Comparison of ENCODE assay signal across 12 cellular contexts in the genomic region with DNA sequence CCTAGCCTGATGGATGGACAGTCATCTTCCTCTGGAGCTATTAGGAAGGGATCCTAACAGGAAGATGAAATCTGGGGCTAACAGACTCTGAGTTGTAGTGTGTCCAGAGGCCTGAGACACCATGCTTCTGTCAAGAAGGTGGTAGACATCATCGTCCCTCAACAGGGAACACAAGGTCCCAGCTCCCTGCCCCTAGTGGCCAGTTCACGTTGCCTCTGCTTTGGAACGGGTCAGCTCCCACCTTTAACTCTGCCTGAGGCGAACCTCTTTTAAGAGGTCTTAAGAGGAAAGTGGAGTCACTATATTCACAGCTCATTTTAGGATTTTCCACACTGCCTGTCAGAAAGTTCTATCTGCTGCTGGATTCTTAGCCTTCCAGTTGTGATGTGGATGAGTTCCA. TPM values are rescaled to one million over a fixed set of nuclear protein-coding genes. Genes with fewer than 3 reads are reported as not detected.
DNase-seq lines count a peak whose midpoint lies in the region; ATAC-seq and TF ChIP-seq lines count a peak whose summit lies in the region.
"Had no signal": no experiment of that assay in that cellular context is flagged by ENCODE, and none has a peak within 500 bp of the region (broad histone marks: within the 10 kb centered on the region; RNA-seq: fewer than 3 reads in every experiment).

No MANE protein-coding gene starts in this region.

- in situ Hi-C loops in brain microvascular endothelial cell (cut with HindIII; ENCODE audit: low pct_ligation_motif_present, low sequenced_read_pairs) = no loop called here

- H3K9me3 ChIP-seq in DND-41 (ENCODE audit: insufficient read depth, low read length, severe bottlenecking) (no peaks in the 10 kb centered on the region), mesenchymal stem cell (ENCODE audit: control insufficient read depth, low read length) (no peaks in the 10 kb centered on the region)
- H3K9me3 ChIP-seq: left ventricle myocardium inferior had no signal

- no peak overlapping the region for H2BK15ac ChIP-seq in mesenchymal stem cell (ENCODE audit: low read depth, poor library complexity, severe bottlenecking)

- H3K79me2 ChIP-seq in DND-41 (ENCODE audit: insufficient read depth, low read length) = no peaks in the 10 kb centered on the region

- WGBS in mesenchymal stem cell = 85% methylated on average over 4 of the region's 4 CpGs

- H3K18ac ChIP-seq in mesenchymal stem cell (ENCODE audit: low read depth in 1 of 2, low read length in 2 of 2) = no peak overlapping the region

- H3K4me2 ChIP-seq in DND-41 (ENCODE audit: insufficient read depth, low read length) (no peak overlapping the region), mesenchymal stem cell (ENCODE audit: low read length, poor library complexity, severe bottlenecking) (no peak overlapping the region)

- POLR2A ChIA-PET in HEK293T (lab: Yijun Ruan, JAX) = no interaction called here

- H2BK12ac ChIP-seq in mesenchymal stem cell (ENCODE audit: low read length in 2 of 2) = no peak overlapping the region

- no peak for ATAC-seq in DND-41 (ENCODE audit: insufficient read depth, low read depth)
- ATAC-seq: natural killer cell treated with Interleukin-12 subunit alpha and Interleukin-12 subunit beta and Interleukin-15 and Interleukin-18, amount 100 ng/mL, for 72 hours had no signal

- DNase-seq in DND-41 (no peak), HEK293T (ENCODE audit: extremely low spot score) (peak; percentile 42), brain microvascular endothelial cell (no peak), mesenchymal stem cell (peak; percentile 8), T-helper 9 cell (no peak), NCI-H226 (no peak), SIG-M5 treated with dmso at 0.1 percent for 504 hours (lab: John Stamatoyannopoulos, UW; ENCODE audit: unreplicated experiment) (no peak), hippocampal formation (lab: John Stamatoyannopoulos, UW) (no peak)
- DNase-seq: activated CD4-positive, alpha-beta memory T cell treated with anti-CD3 and anti-CD28 coated beads for 36 hours; CD4-positive, alpha-beta memory T cell; left ventricle myocardium inferior had no signal

- no peaks in the 10 kb centered on the region for H3K79me1 ChIP-seq in mesenchymal stem cell (replicated peaks; ENCODE audit: low read length, poor library complexity, severe bottlenecking)

- H3K36me3 ChIP-seq in DND-41 (ENCODE audit: insufficient read depth, low read length) (no peaks in the 10 kb centered on the region), brain microvascular endothelial cell (replicated peaks) (peaks cover 50% of the 10 kb centered on the region), mesenchymal stem cell (ENCODE audit: control insufficient read depth in 1 of 2, insufficient read depth in 2 of 2, low read depth in 1 of 2, low read length in 2 of 2) (peaks cover 75 to 99% of the 10 kb centered on the region in 2 experiments)

- TF ChIP-seq CTCF in DND-41 (IDR thresholded peaks at IDR 0.05; ENCODE audit: borderline replicate concordance, extremely low read depth, low read length, poor library complexity, severe bottlenecking) (peak; percentile 39), brain microvascular endothelial cell (IDR thresholded peaks at IDR 0.05; ENCODE audit: low read depth, low read length, missing control alignments) (peak; percentile 61)

- H3K4me3 ChIP-seq in DND-41 (ENCODE audit: low read depth in 1 of 2, low read length in 2 of 2) = no peak overlapping the region
- H3K4me3 ChIP-seq in brain microvascular endothelial cell (ENCODE audit: low read depth, low read length) = no peak overlapping the region
- H3K4me3 ChIP-seq in mesenchymal stem cell (ENCODE audit: insufficient read depth in 1 of 2, low read depth in 1 of 2, low read length in 2 of 2) = no peak overlapping the region
- H3K4me3 ChIP-seq: left ventricle myocardium inferior had no signal

- H2AK5ac ChIP-seq in mesenchymal stem cell (ENCODE audit: low read length, severe bottlenecking) = no peak overlapping the region

- H3K4me1 ChIP-seq in DND-41 (ENCODE audit: insufficient read depth, low read length) (no peaks in the 10 kb centered on the region), mesenchymal stem cell (ENCODE audit: control insufficient read depth, insufficient read depth, low read depth, low read length) (no peaks in the 10 kb centered on the region)
- H3K4me1 ChIP-seq: left ventricle myocardium inferior had no signal

- H3K27me3 ChIP-seq in DND-41 (ENCODE audit: insufficient read depth, low read length, poor library complexity) = peaks cover 29% of the 10 kb centered on the region
- no peaks in the 10 kb centered on the region for H3K27me3 ChIP-seq in brain microvascular endothelial cell (replicated peaks)
- no peaks in the 10 kb centered on the region for H3K27me3 ChIP-seq in mesenchymal stem cell (ENCODE audit: control insufficient read depth in 1 of 2, insufficient read depth in 1 of 2, low read length in 2 of 2)

- H4K20me1 ChIP-seq in DND-41 (ENCODE audit: insufficient read depth, low read length) = no peaks in the 10 kb centered on the region

- H3K27ac ChIP-seq in DND-41 (ENCODE audit: low read length) (no peak overlapping the region), brain microvascular endothelial cell (no peak overlapping the region), mesenchymal stem cell (ENCODE audit: low read length, poor library complexity, severe bottlenecking) (no peak overlapping the region)
- H3K27ac ChIP-seq: left ventricle myocardium inferior had no signal

- no peak overlapping the region for H3K23ac ChIP-seq in mesenchymal stem cell (ENCODE audit: low read length in 2 of 2)

- no peak overlapping the region for H2BK5ac ChIP-seq in mesenchymal stem cell (ENCODE audit: low read depth, low read length, poor library complexity, severe bottlenecking)

- no peak overlapping the region for H2BK120ac ChIP-seq in mesenchymal stem cell (ENCODE audit: low read depth, low read length)

- H3K4ac ChIP-seq in mesenchymal stem cell (ENCODE audit: low read depth in 1 of 2, low read length in 2 of 2) = no peak overlapping the region

- H3K9ac ChIP-seq in DND-41 (ENCODE audit: low read depth, low read length) = no peak overlapping the region
- H3K9ac ChIP-seq in mesenchymal stem cell (ENCODE audit: low read length) = no peak overlapping the region

- CTCF ChIA-PET in HEK293T (lab: Yijun Ruan, JAX) = interaction anchor here (0.7 to 1.4 kb wide), 3 partner anchors 8 to 126 kb away, joined by 3 to 4 read pairs (median 3); no protein-coding TSS in a partner anchor

- H4K91ac ChIP-seq in mesenchymal stem cell (ENCODE audit: low read length) = no peak overlapping the region

- H2AFZ ChIP-seq in DND-41 (ENCODE audit: low read depth, low read length) (no peak overlapping the region), mesenchymal stem cell (ENCODE audit: low read depth, low read length) (no peak overlapping the region)

- H4K8ac ChIP-seq in mesenchymal stem cell (ENCODE audit: low read length) = no peak overlapping the region

- H3K14ac ChIP-seq in mesenchymal stem cell (ENCODE audit: low read length in 2 of 2) = no peak overlapping the region

TF ChIP-seq in HEK293T, 16 proteins besides CTCF, POLR2A, EP300 and RAD21:
- no peak for TF ChIP-seq LEF1 (IDR thresholded peaks at IDR 0.05; ENCODE audit: borderline replicate concordance)
- TF ChIP-seq PKNOX1 (IDR thresholded peaks at IDR 0.05) = no peak
- TF ChIP-seq L3MBTL2 (conservative IDR thresholded peaks at IDR 0.05) = no peak
- TF ChIP-seq ELF4 (IDR thresholded peaks at IDR 0.05) = no peak
- TF ChIP-seq ARNT (IDR thresholded peaks at IDR 0.05) = no peak
- TF ChIP-seq BHLHE40 (IDR thresholded peaks at IDR 0.05; ENCODE audit: borderline replicate concordance) = no peak
- TF ChIP-seq HDGF (IDR thresholded peaks at IDR 0.05; ENCODE audit: borderline replicate concordance) = no peak
- TF ChIP-seq FOXA1 (IDR thresholded peaks at IDR 0.05) = no peak
- TF ChIP-seq FOXK2 (IDR thresholded peaks at IDR 0.05) = no peak
- TF ChIP-seq FOXM1 (IDR thresholded peaks at IDR 0.05; ENCODE audit: borderline replicate concordance) = no peak
- TF ChIP-seq SP1 (IDR thresholded peaks at IDR 0.05) = no peak
- TF ChIP-seq SUZ12 (IDR thresholded peaks at IDR 0.05) = no peak
- TF ChIP-seq TARDBP (IDR thresholded peaks at IDR 0.05) = no peak
- no peak for TF ChIP-seq CTBP1 (IDR thresholded peaks at IDR 0.05; ENCODE audit: borderline replicate concordance)
- no peak for TF ChIP-seq NFRKB (IDR thresholded peaks at IDR 0.05)
- TF ChIP-seq ZNF384 (IDR thresholded peaks at IDR 0.05) = no peak
TF ChIP-seq in HEK293T: peak in this region for 0.

RNA-seq across cellular contexts. Expression of gene LRRC71, which starts 28.3 kb away (rescaled TPM):
- polyA plus RNA-seq in mesenchymal stem cell (2013, experiment 1 of 2) = 0.03 TPM
- polyA plus RNA-seq in mesenchymal stem cell (2013, experiment 2 of 2) = 0.05 TPM
- polyA plus RNA-seq: CD4-positive, alpha-beta memory T cell had no signal

RNA-seq across cellular contexts. Expression of gene PEAR1, which starts 55.2 kb away (rescaled TPM):
- 20.5 TPM for polyA plus RNA-seq in mesenchymal stem cell (2013, experiment 1 of 2)
- polyA plus RNA-seq in mesenchymal stem cell (2013, experiment 2 of 2) = 20.1 TPM
- polyA plus RNA-seq: CD4-positive, alpha-beta memory T cell had no signal

Comparison
In these comparisons a context has a peak if more than half of its experiments do, and no peak if none do; other contexts are left out.
1. DNase-seq: peak in HEK293T (single experiment) and mesenchymal stem cell (single experiment); none in DND-41 (single experiment), brain microvascular endothelial cell (single experiment), T-helper 9 cell (single experiment), NCI-H226 (single experiment), SIG-M5 treated with dmso at 0.1 percent for 504 hours (single experiment) and hippocampal formation (0 of 2).